1 cellular context compared by ENCODE assay signal in the genomic region with DNA sequence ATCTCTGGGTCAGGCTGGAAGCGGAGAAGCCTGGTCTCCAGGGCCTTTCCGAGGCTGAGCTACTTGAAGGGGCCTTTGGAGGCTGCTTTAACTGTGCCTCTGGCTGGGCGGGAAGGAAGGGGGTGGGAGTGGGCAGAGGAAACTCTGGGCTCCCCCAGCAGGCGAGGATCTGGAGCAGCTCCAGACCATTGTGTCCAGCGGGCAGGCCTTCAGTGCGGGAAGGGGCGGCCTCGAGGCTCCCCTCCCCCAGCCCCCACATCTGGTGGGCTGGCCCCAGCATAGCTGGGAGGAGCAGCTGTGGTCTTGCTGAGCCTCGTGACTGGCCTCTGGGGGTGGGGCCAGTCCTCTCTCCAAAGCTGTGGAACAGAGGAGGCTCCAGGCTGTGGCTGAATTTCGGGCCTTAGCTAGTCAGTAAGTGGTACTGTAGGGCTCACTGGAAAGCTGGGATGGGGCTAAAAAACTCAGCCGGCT.
TF ChIP-seq lines count a peak whose summit lies in the region.

No MANE protein-coding gene starts in this region.

TF ChIP-seq in WTC11, 78 proteins besides CTCF, POLR2A, EP300 and RAD21 (continued from another document):
- TF ChIP-seq, protein P1, sequence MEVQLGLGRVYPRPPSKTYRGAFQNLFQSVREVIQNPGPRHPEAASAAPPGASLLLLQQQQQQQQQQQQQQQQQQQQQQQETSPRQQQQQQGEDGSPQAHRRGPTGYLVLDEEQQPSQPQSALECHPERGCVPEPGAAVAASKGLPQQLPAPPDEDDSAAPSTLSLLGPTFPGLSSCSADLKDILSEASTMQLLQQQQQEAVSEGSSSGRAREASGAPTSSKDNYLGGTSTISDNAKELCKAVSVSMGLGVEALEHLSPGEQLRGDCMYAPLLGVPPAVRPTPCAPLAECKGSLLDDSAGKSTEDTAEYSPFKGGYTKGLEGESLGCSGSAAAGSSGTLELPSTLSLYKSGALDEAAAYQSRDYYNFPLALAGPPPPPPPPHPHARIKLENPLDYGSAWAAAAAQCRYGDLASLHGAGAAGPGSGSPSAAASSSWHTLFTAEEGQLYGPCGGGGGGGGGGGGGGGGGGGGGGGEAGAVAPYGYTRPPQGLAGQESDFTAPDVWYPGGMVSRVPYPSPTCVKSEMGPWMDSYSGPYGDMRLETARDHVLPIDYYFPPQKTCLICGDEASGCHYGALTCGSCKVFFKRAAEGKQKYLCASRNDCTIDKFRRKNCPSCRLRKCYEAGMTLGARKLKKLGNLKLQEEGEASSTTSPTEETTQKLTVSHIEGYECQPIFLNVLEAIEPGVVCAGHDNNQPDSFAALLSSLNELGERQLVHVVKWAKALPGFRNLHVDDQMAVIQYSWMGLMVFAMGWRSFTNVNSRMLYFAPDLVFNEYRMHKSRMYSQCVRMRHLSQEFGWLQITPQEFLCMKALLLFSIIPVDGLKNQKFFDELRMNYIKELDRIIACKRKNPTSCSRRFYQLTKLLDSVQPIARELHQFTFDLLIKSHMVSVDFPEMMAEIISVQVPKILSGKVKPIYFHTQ (CRISPR knock-in tag; IDR thresholded peaks at IDR 0.05) = no peak
- TF ChIP-seq, protein P2, sequence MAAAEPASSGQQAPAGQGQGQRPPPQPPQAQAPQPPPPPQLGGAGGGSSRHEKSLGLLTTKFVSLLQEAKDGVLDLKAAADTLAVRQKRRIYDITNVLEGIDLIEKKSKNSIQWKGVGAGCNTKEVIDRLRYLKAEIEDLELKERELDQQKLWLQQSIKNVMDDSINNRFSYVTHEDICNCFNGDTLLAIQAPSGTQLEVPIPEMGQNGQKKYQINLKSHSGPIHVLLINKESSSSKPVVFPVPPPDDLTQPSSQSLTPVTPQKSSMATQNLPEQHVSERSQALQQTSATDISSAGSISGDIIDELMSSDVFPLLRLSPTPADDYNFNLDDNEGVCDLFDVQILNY (CRISPR knock-in tag; IDR thresholded peaks at IDR 0.05) = no peak
- TF ChIP-seq HMGA2 (CRISPR knock-in tag; IDR thresholded peaks at IDR 0.05) = no peak
